ENCODE assay signal across 1 cellular context in genomic region chr6:130261558-130261957, GRCh38. TPM values are rescaled to one million over a fixed set of nuclear protein-coding genes. Genes with fewer than 3 reads are reported as not detected.
"Had no signal": no experiment of that assay in that cellular context is flagged by ENCODE, and none has a peak within 500 bp of the region (broad histone marks: within the 10 kb centered on the region; RNA-seq: fewer than 3 reads in every experiment).

No MANE protein-coding gene starts in this region.

RNA-seq across cellular contexts. Expression of gene SAMD3, which starts 38.8 kb away (rescaled TPM):
- total RNA-seq: dermis microvascular lymphatic vessel endothelial cell had no signal
